In genomic region chr18:78722959-78723706, GRCh38 we compare ENCODE assay signal across 13 cellular contexts.
"Had no signal": no experiment of that assay in that cellular context is flagged by ENCODE, and none has a peak within 500 bp of the region (broad histone marks: within the 10 kb centered on the region; RNA-seq: fewer than 3 reads in every experiment).

No MANE protein-coding gene starts in this region.

- H3K4me1 Mint-ChIP-seq: stimulated activated effector memory CD8-positive, alpha-beta T cell treated with anti-CD3 and anti-CD28 coated beads, Interleukin-12 subunit alpha, Interleukin-12 subunit beta, amount 100 ng/mL, for 72 hours; T-helper 17 cell had no signal

- H3K4me3 ChIP-seq: breast epithelium, gastroesophageal sphincter, smooth muscle cell, upper lobe of right lung had no signal

- H3K27me3 ChIP-seq: gastroesophageal sphincter had no signal

- H3K4me1 ChIP-seq: breast epithelium, parathyroid adenoma, upper lobe of right lung had no signal

- H3K9me3 Mint-ChIP-seq: stimulated activated effector memory CD8-positive, alpha-beta T cell treated with anti-CD3 and anti-CD28 coated beads, Interleukin-12 subunit alpha, Interleukin-12 subunit beta, amount 100 ng/mL, for 72 hours had no signal

- H3K9me3 ChIP-seq: gastroesophageal sphincter, upper lobe of right lung had no signal

- H3K36me3 ChIP-seq: breast epithelium, gastroesophageal sphincter, upper lobe of right lung had no signal

- H3K4me3 Mint-ChIP-seq: activated naive CD8-positive, alpha-beta T cell; stimulated activated effector memory CD8-positive, alpha-beta T cell treated with anti-CD3 and anti-CD28 coated beads, Interleukin-12 subunit alpha, Interleukin-12 subunit beta, amount 100 ng/mL, for 72 hours had no signal

- H3K27ac Mint-ChIP-seq: activated naive CD8-positive, alpha-beta T cell; stimulated activated effector memory CD8-positive, alpha-beta T cell treated with anti-CD3 and anti-CD28 coated beads, Interleukin-12 subunit alpha, Interleukin-12 subunit beta, amount 100 ng/mL, for 72 hours; T-helper 17 cell had no signal

- DNase-seq: activated CD4-positive, alpha-beta T cell treated with anti-CD3 and anti-CD28 coated beads, Interleukin-2, amount 50 U/mL, for 4 hours; activated CD4-positive, CD25-positive, alpha-beta regulatory T cell treated with anti-CD3 and anti-CD28 coated beads, Interleukin-2, amount 50 U/mL, for 72 hours; activated gamma-delta T cell; activated T-cell treated with anti-CD3 and anti-CD28 coated beads, Interleukin-2, amount 50 U/mL, for 1 hour; effector CD4-positive, alpha-beta T cell; T-helper 17 cell; upper lobe of right lung had no signal

- ATAC-seq: gastroesophageal sphincter; stimulated activated effector memory CD8-positive, alpha-beta T cell treated with anti-CD3 and anti-CD28 coated beads, Interleukin-12 subunit alpha, Interleukin-12 subunit beta, amount 100 ng/mL, for 72 hours; T-helper 17 cell; upper lobe of right lung had no signal

- H3K27ac ChIP-seq: breast epithelium, gastroesophageal sphincter, parathyroid adenoma, upper lobe of right lung had no signal

- H3K36me3 Mint-ChIP-seq: activated naive CD8-positive, alpha-beta T cell; stimulated activated effector memory CD8-positive, alpha-beta T cell treated with anti-CD3 and anti-CD28 coated beads, Interleukin-12 subunit alpha, Interleukin-12 subunit beta, amount 100 ng/mL, for 72 hours had no signal
